ENCODE assay signal across 9 cellular contexts in the genomic region with DNA sequence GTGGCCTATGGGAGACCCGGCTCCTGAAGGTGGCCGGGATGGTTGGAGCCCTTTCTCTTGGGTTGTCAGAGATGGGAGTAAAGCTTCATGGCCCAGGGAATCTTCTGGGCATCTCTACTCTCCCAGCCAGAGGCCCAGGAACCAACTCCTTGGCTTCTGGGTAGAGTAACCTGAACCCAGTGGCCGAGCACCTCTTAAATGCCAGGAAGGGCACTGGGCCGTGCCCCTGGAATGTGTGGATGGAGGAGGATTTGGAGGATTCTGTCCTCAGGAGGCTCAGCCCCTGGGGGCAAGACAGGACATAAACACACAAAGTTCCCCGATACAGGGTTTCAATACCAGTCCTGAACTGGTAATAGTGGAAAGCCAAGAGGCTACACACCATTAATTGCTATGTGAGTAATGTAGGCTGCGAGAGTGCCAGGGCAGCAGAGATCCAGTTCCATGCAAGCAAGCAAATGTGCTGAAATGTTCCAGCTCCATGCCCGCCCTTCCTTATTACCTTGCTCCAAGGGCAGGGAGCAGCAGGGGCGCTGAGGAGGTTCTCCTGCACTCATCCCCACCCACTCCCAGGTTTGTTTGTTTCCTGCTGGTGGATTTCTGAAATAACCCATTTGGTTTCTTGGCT. TPM values are rescaled to one million over a fixed set of nuclear protein-coding genes. Genes with fewer than 3 reads are reported as not detected.
DNase-seq lines count a peak whose midpoint lies in the region; ATAC-seq and TF ChIP-seq lines count a peak whose summit lies in the region.
"Had no signal": no experiment of that assay in that cellular context is flagged by ENCODE, and none has a peak within 500 bp of the region (broad histone marks: within the 10 kb centered on the region; RNA-seq: fewer than 3 reads in every experiment).

No MANE protein-coding gene starts in this region.

- in situ Hi-C loops in mammary epithelial cell (cut with MboI; ENCODE audit: low sequenced_read_pairs in 2 of 2), result no loop called here

- no peak overlapping the region for H3K18ac ChIP-seq in mesendoderm (ENCODE audit: low read length)

- CTCF ChIA-PET in mammary epithelial cell (lab: Charles Lee; ENCODE audit: low non-redundant PET), result no interaction called here

- ATAC-seq in upper lobe of right lung, result no peak

- 97% methylated on average over 6 of the region's 8 CpGs for WGBS in mammary epithelial cell (ENCODE audit: low coverage, missing lambda C conversion rate)
- no CpG with 5 or more reads among the region's 8 CpGs for WGBS in mesendoderm (ENCODE audit: extremely low coverage, insufficient coverage, low lambda C conversion rate)

- no peak overlapping the region for H2BK5ac ChIP-seq in mesendoderm (ENCODE audit: low read length)

- H3K9ac ChIP-seq in mammary epithelial cell (ENCODE audit: insufficient read depth, low read length), result no peak overlapping the region
- peak overlapping the region; percentile 91 for H3K9ac ChIP-seq in mesendoderm (ENCODE audit: low read length)

- peaks cover 19% of the 10 kb centered on the region for H3K79me1 ChIP-seq in mesendoderm (ENCODE audit: low read length)

- no peak overlapping the region for H2BK120ac ChIP-seq in mesendoderm (ENCODE audit: low read depth, low read length)

- no peaks in the 10 kb centered on the region for H3K36me3 ChIP-seq in breast epithelium
- H3K36me3 ChIP-seq in mammary epithelial cell (ENCODE audit: insufficient read depth, low read length), result no peaks in the 10 kb centered on the region
- H3K36me3 ChIP-seq in mesendoderm (ENCODE audit: control insufficient read depth, insufficient read depth, low read length), result no peaks in the 10 kb centered on the region
- no peaks in the 10 kb centered on the region for H3K36me3 ChIP-seq in upper lobe of right lung

- no peak overlapping the region for H4K8ac ChIP-seq in mesendoderm (ENCODE audit: low read depth, low read length)

- H2AK5ac ChIP-seq in mesendoderm (ENCODE audit: low read length), result no peak overlapping the region

- no peak overlapping the region for H3K4ac ChIP-seq in mesendoderm (ENCODE audit: low read depth, low read length)

- H4K20me1 ChIP-seq in mammary epithelial cell (ENCODE audit: insufficient read depth, low read length), result no peaks in the 10 kb centered on the region

- no peak overlapping the region for H2BK15ac ChIP-seq in mesendoderm (replicated peaks; ENCODE audit: low read depth)

- H3K56ac ChIP-seq in mesendoderm (ENCODE audit: low read length), result peak overlapping the region; percentile 96

- H3K27me3 ChIP-seq in breast epithelium, result no peaks in the 10 kb centered on the region
- H3K27me3 ChIP-seq in mammary epithelial cell (ENCODE audit: insufficient read depth, low read length), result peaks cover 30% of the 10 kb centered on the region
- H3K27me3 ChIP-seq in mesendoderm (ENCODE audit: insufficient read depth, low read length, poor library complexity), result no peaks in the 10 kb centered on the region
- H3K27me3 ChIP-seq in upper lobe of right lung, result no peaks in the 10 kb centered on the region

- no peak for TF ChIP-seq POLR2A in breast epithelium (IDR thresholded peaks at IDR 0.05)

- H3K4me1 ChIP-seq in breast epithelium (peaks cover 11% of the 10 kb centered on the region in 2 donors), mammary epithelial cell (ENCODE audit: insufficient read depth, low read length) (peaks cover 23% of the 10 kb centered on the region), mesendoderm (ENCODE audit: control insufficient read depth, low read depth, low read length) (peaks cover 11% of the 10 kb centered on the region), upper lobe of right lung (peaks cover 52% of the 10 kb centered on the region)

- DNase-seq in breast epithelium (ENCODE audit: low spot score in 2 of 2) (no peak), mammary epithelial cell (no peak), cerebellar cortex (ENCODE audit: low spot score) (peak; percentile 59), mesendoderm (peak; percentile 36), upper lobe of right lung (no peak), NCI-H446 treated with DMSO at 0.1 percent for 48 hours (lab: John Stamatoyannopoulos, UW) (no peak), NCI-H345 (lab: John Stamatoyannopoulos, UW) (no peak), NCI-H2081 treated with DMSO at 0.1 percent for 48 hours (lab: John Stamatoyannopoulos, UW) (no peak)

- H3K9me3 ChIP-seq in breast epithelium (no peaks in the 10 kb centered on the region), mammary epithelial cell (replicated peaks; ENCODE audit: insufficient read depth, low read length) (no peaks in the 10 kb centered on the region), upper lobe of right lung (no peaks in the 10 kb centered on the region)

- intact Hi-C loops in breast epithelium (cut with DNase I; ENCODE audit: low total_unique reads), result no loop called here
- intact Hi-C loops in mammary epithelial cell (cut with micrococcal nuclease), result no loop called here
- intact Hi-C loops in upper lobe of right lung (cut with DNase I), result no loop called here

- no peak for TF ChIP-seq CTCF in breast epithelium (IDR thresholded peaks at IDR 0.05)
- TF ChIP-seq CTCF in mammary epithelial cell (conservative IDR thresholded peaks at IDR 0.05 in 1 of 2, IDR thresholded peaks at IDR 0.05 in 1 of 2; ENCODE audit: extremely low read depth in 1 of 2, insufficient read depth in 1 of 2, low read depth in 1 of 2, low read length in 2 of 2), result no peak
- TF ChIP-seq CTCF in upper lobe of right lung (IDR thresholded peaks at IDR 0.05), result no peak

- no peak overlapping the region for H2AFZ ChIP-seq in mammary epithelial cell (ENCODE audit: low read depth, low read length)

- dilution Hi-C loops in mammary epithelial cell (cut with HindIII; ENCODE audit: low sequenced_read_pairs), result no loop called here

- H3K79me2 ChIP-seq in mammary epithelial cell (ENCODE audit: insufficient read depth, low read length) (no peaks in the 10 kb centered on the region), mesendoderm (ENCODE audit: control insufficient read depth, insufficient read depth, low read length) (peaks cover 23% of the 10 kb centered on the region)

- H3K27ac ChIP-seq in breast epithelium (peak overlapping the region in 1 of 2 donors; percentile 57), mammary epithelial cell (ENCODE audit: insufficient read depth, low read depth, low read length) (no peak overlapping the region), mesendoderm (ENCODE audit: low read depth, low read length) (no peak overlapping the region), upper lobe of right lung (peak overlapping the region; percentile 44)
- H3K27ac ChIP-seq: C4-2B had no signal

- no peak overlapping the region for H3K23ac ChIP-seq in mesendoderm (ENCODE audit: low read length)

- H3K4me3 ChIP-seq in breast epithelium (peak overlapping the region; percentile 60 to 80 (median 67)), mammary epithelial cell (replicated peaks in 1 of 3; ENCODE audit: insufficient read depth in 1 of 3, low read depth in 2 of 3, low read length in 3 of 3) (no peak overlapping the region), mesendoderm (ENCODE audit: low read length) (no peak overlapping the region), upper lobe of right lung (peak overlapping the region; percentile 56)

- H4K5ac ChIP-seq in mesendoderm (ENCODE audit: low read length), result no peak overlapping the region

- no TSS peak for BruUV-seq in mammary epithelial cell (replicated peaks; lab: Mats Ljungman, UMichigan)

- H3K4me2 ChIP-seq in mammary epithelial cell (ENCODE audit: insufficient read depth, low read depth, low read length), result no peak overlapping the region
- peak overlapping the region; percentile 97 for H3K4me2 ChIP-seq in mesendoderm (ENCODE audit: low read length)

RNA-seq across cellular contexts. Expression of gene PALD1, which starts 1.2 kb away (rescaled TPM):
- total RNA-seq in breast epithelium (1 to 10 TPM; 1.9 to 7.5 (median 5.9) TPM), mammary epithelial cell (under 1 TPM in 1 of 2 donors, not detected in 1; under 0.01 TPM), upper lobe of right lung (27.0 TPM)
- 0.01 TPM for polyA plus RNA-seq in mammary epithelial cell
- not detected for polyA minus RNA-seq in mammary epithelial cell
- 14.2 TPM for polyA plus RNA-seq in mesendoderm (2013, experiment 1 of 2)
- polyA plus RNA-seq in mesendoderm (2013, experiment 2 of 2), result 14.9 TPM

RNA-seq across cellular contexts. Expression of gene NODAL, which starts 38.3 kb away (rescaled TPM):
- total RNA-seq in breast epithelium, result not detected
- under 1 TPM; 0.17 to 0.47 TPM for total RNA-seq in mammary epithelial cell
- 0.41 TPM for polyA plus RNA-seq in mammary epithelial cell
- not detected for polyA minus RNA-seq in mammary epithelial cell
- 318 TPM for polyA plus RNA-seq in mesendoderm (2013, experiment 1 of 2)
- 312 TPM for polyA plus RNA-seq in mesendoderm (2013, experiment 2 of 2)
- not detected for total RNA-seq in upper lobe of right lung

Comparison
In these comparisons a context has a peak if more than half of its experiments do, and no peak if none do; other contexts are left out.
1. H3K4me3 ChIP-seq: peak in breast epithelium (3 of 3) and upper lobe of right lung (single experiment); none in mammary epithelial cell (0 of 3) and mesendoderm (single experiment).
2. DNase-seq: peak in cerebellar cortex (single experiment) and mesendoderm (single experiment); none in breast epithelium (0 of 2), mammary epithelial cell (single experiment), upper lobe of right lung (single experiment), NCI-H446 treated with DMSO at 0.1 percent for 48 hours (single experiment), NCI-H345 (single experiment) and NCI-H2081 treated with DMSO at 0.1 percent for 48 hours (single experiment).